Comparison of ENCODE assay signal across 10 cellular contexts in the genomic region with DNA sequence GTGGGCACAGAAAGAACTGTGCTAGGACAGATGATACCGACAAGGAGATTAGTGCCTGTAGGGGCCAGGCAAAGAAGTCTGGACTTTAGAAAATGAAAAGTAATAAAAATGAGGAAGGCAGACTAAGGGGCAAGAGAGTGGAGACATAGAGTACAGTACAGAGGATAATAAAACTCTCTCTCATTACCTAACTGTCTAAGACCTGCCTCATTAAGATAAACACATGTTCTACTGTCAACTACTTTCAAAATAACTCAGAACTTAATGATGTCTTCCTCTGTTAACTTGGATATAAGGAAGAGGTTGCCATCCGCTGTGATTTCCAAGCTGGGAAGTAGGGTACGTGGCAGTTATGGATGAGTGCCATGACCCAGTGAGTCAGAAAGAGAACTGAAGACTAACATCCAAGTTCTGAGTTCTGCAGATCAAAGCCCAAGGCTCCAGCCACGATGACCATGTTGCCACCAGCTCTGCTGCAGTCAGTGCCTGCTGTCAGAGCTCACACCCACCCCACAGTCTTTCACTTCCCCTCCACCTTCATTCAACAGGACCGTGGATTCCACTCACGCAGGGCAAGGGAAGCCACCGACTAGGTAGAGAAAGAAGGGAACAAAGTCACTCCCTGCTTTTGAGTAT.
A peak's percentile ranks its signal among the peaks of the same experiment; 100 is the strongest.
DNase-seq lines count a peak whose midpoint lies in the region; ATAC-seq and TF ChIP-seq lines count a peak whose summit lies in the region.
"Had no signal": no experiment of that assay in that cellular context is flagged by ENCODE, and none has a peak within 500 bp of the region (broad histone marks: within the 10 kb centered on the region; RNA-seq: fewer than 3 reads in every experiment).

No MANE protein-coding gene starts in this region.

- H3K4me1 ChIP-seq in lung (ENCODE audit: control insufficient read depth in 2 of 2, insufficient read depth in 2 of 2, low read length in 2 of 2): no peaks in the 10 kb centered on the region

- H3K36me3 Mint-ChIP-seq in activated CD8-positive, alpha-beta memory T cell treated with anti-CD3 and anti-CD28 coated beads, Interleukin-2, amount 10 ng/mL, durations not matched to agents 7 days and 5 days: no peaks in the 10 kb centered on the region

- no peak overlapping the region for H3K27ac Mint-ChIP-seq in activated CD8-positive, alpha-beta memory T cell treated with anti-CD3 and anti-CD28 coated beads, Interleukin-2, amount 10 ng/mL, durations not matched to agents 7 days and 5 days

- no peaks in the 10 kb centered on the region for H3K27me3 Mint-ChIP-seq in activated CD8-positive, alpha-beta memory T cell treated with anti-CD3 and anti-CD28 coated beads, Interleukin-2, amount 10 ng/mL, durations not matched to agents 7 days and 5 days

- no peak overlapping the region for H3K4me3 ChIP-seq in MG63
- no peak overlapping the region for H3K4me3 ChIP-seq in lung
- H3K4me3 ChIP-seq: thoracic aorta had no signal

- ATAC-seq in GM21381 (IDR thresholded peaks at IDR 0.05; ENCODE audit: unreplicated experiment): peak; percentile 71
- peak; percentile 19 for ATAC-seq in lung (ENCODE audit: insufficient read depth, low FRiP score)
- ATAC-seq in activated CD8-positive, alpha-beta memory T cell treated with anti-CD3 and anti-CD28 coated beads, Interleukin-2, amount 10 ng/mL, durations not matched to agents 7 days and 5 days: no peak

- CTCF ChIA-PET in activated CD8-positive, alpha-beta memory T cell treated with anti-CD3 and anti-CD28 coated beads, Interleukin-2, amount 10 ng/mL, durations not matched to agents 7 days and 5 days (lab: Charles Lee): interaction anchor here (0.6 kb wide), 1 partner anchor 1400 kb away, joined by 3 read pairs; no protein-coding TSS in a partner anchor

- H3K27ac ChIP-seq in lung (ENCODE audit: low read depth in 1 of 2, low read length in 1 of 2): no peak overlapping the region
- H3K27ac ChIP-seq: thoracic aorta had no signal

- WGBS in lung, 2 donors: 64 to 70% methylated on average over 7 of the region's 7 CpGs

- no peaks in the 10 kb centered on the region for H3K4me1 Mint-ChIP-seq in activated CD8-positive, alpha-beta memory T cell treated with anti-CD3 and anti-CD28 coated beads, Interleukin-2, amount 10 ng/mL, durations not matched to agents 7 days and 5 days

- no peaks in the 10 kb centered on the region for H3K9me3 Mint-ChIP-seq in activated CD8-positive, alpha-beta memory T cell treated with anti-CD3 and anti-CD28 coated beads, Interleukin-2, amount 10 ng/mL, durations not matched to agents 7 days and 5 days (ENCODE audit: low read depth)

- H3K4me3 Mint-ChIP-seq in activated CD8-positive, alpha-beta memory T cell treated with anti-CD3 and anti-CD28 coated beads, Interleukin-2, amount 10 ng/mL, durations not matched to agents 7 days and 5 days: no peak overlapping the region

- H3K27me3 ChIP-seq in MG63 (no peaks in the 10 kb centered on the region), lung (ENCODE audit: control insufficient read depth, insufficient read depth) (no peaks in the 10 kb centered on the region)

- peak; percentile 59 for DNase-seq in EH (ENCODE audit: low read depth)
- peak; percentile 79 for DNase-seq in MG63
- no peak for DNase-seq in lung (ENCODE audit: low spot score)
- DNase-seq in activated CD4-positive, alpha-beta T cell treated with anti-CD3 and anti-CD28 coated beads for 1 hour: no peak
- no peak for DNase-seq in foreskin melanocyte
- DNase-seq in NCI-H146 treated with DMSO at 0.1 percent for 48 hours (lab: John Stamatoyannopoulos, UW; ENCODE audit: unreplicated experiment): no peak
- no peak for DNase-seq in activated CD8-positive, alpha-beta memory T cell treated with anti-CD3 and anti-CD28 coated beads, Interleukin-2, amount 10 ng/mL, durations not matched to agents 7 days and 5 days
- DNase-seq: T-helper 9 cell had no signal

- no peak for TF ChIP-seq CTCF in lung (IDR thresholded peaks at IDR 0.05; ENCODE audit: control extremely low read depth, extremely low read depth)

- H3K9me3 ChIP-seq in MG63 (no peaks in the 10 kb centered on the region), lung (ENCODE audit: control insufficient read depth in 2 of 2, insufficient read depth in 1 of 2, low read length in 1 of 2) (no peaks in the 10 kb centered on the region)
- H3K9me3 ChIP-seq: thoracic aorta had no signal

- H3K36me3 ChIP-seq in MG63 (no peaks in the 10 kb centered on the region), lung (ENCODE audit: control insufficient read depth in 2 of 2, insufficient read depth in 2 of 2, low read length in 2 of 2) (peaks cover 5 to 9% of the 10 kb centered on the region in 2 donors)

Comparison
In these comparisons a context has a peak if more than half of its experiments do, and no peak if none do; other contexts are left out.
1. DNase-seq: peak in EH (single experiment) and MG63 (single experiment); none in lung (single experiment), activated CD4-positive, alpha-beta T cell treated with anti-CD3 and anti-CD28 coated beads for 1 hour (single experiment), foreskin melanocyte (single experiment), NCI-H146 treated with DMSO at 0.1 percent for 48 hours (single experiment) and activated CD8-positive, alpha-beta memory T cell treated with anti-CD3 and anti-CD28 coated beads, Interleukin-2, amount 10 ng/mL, durations not matched to agents 7 days and 5 days (single experiment).